Comparison of ENCODE assay signal across 8 cellular contexts in the genomic region with DNA sequence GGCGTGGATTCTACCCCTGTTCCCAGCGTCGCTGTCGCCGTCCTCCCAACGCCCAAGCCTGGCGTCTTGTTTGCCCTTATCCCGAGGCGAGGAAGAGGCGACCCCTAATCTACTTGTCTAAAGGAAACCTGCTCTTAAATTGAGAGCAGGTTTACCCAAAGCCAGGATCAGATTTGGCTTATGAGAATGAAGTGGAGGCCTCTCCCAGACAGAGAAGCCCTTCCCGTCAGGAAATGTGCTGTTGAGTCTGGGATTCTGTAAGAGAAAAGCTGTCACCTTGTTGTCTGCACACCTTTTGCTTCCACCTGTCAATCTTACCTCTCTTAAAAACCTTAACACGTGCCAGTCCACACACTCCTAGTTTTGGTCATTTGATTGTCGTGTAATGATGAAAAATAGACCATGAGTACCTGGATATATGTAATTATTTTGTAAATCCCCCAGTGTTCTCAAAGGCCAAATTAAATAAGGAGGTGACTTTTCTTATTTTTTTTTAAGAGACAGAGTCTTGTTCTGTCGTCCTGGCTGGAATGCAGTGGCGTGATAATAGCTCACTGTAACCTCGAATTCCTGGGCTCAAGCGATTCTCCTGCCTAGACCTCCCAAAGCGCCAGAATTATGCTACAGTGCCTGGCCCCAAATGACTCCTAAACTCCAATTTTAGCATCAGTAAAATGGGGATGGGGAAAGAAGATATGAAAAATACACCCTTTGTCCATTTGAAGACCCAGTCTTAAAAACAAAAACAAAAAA. TPM values are rescaled to one million over a fixed set of nuclear protein-coding genes. Genes with fewer than 3 reads are reported as not detected.
DNase-seq lines count a peak whose midpoint lies in the region; ATAC-seq, FAIRE-seq and TF ChIP-seq lines count a peak whose summit lies in the region.

No MANE protein-coding gene starts in this region.

- peak overlapping the region; percentile 62 to 97 (median 69) for H3K4me3 ChIP-seq in keratinocyte (ENCODE audit: control insufficient read depth in 2 of 3, extremely low read depth in 1 of 3, insufficient read depth in 2 of 3, low read depth in 1 of 3, low read length in 3 of 3)
- H3K4me3 ChIP-seq in thyroid gland (replicated peaks in 1 of 3) = peak overlapping the region in 2 of 3 donors; percentile 91 to 100

- H3K9me3 Mint-ChIP-seq in activated T-cell treated with anti-CD3 and anti-CD28 coated beads, Interleukin-2, amount 50 U/mL, for 4 hours = no peaks in the 10 kb centered on the region
- no peaks in the 10 kb centered on the region for H3K9me3 Mint-ChIP-seq in activated T-helper 17 cell treated with anti-CD3 and anti-CD28 coated beads, Interleukin-2, amount 50 U/mL, for 72 hours

- intact Hi-C loops in thyroid gland (cut with DNase I) (loop anchor here (5.0 kb wide), 2 partner anchors 74 to 309 kb away; a partner anchor contains a TSS), posterior vena cava (cut with DNase I) (loop anchor here (10.0 kb wide), 2 partner anchors 72 to 82 kb away; a partner anchor contains a TSS)

- WGBS in thyroid gland, 2 donors = 13 to 14% methylated on average over 15 to 16 of the region's 18 CpGs

- H3K36me3 ChIP-seq in keratinocyte (ENCODE audit: control insufficient read depth in 2 of 2, extremely low read depth in 1 of 2, insufficient read depth in 2 of 2, low read length in 2 of 2) (peaks cover 0 to 5% of the 10 kb centered on the region in 2 experiments), thyroid gland (no peaks in the 10 kb centered on the region)

- H3K27ac ChIP-seq in keratinocyte (ENCODE audit: control insufficient read depth, insufficient read depth, low read length) (peak overlapping the region; percentile 97), thyroid gland (peak overlapping the region; percentile 98 to 100 (median 98))

- no peaks in the 10 kb centered on the region for H3K27me3 Mint-ChIP-seq in activated T-cell treated with anti-CD3 and anti-CD28 coated beads, Interleukin-2, amount 50 U/mL, for 4 hours (ENCODE audit: low read depth)
- no peaks in the 10 kb centered on the region for H3K27me3 Mint-ChIP-seq in activated T-helper 17 cell treated with anti-CD3 and anti-CD28 coated beads, Interleukin-2, amount 50 U/mL, for 72 hours

- dilution Hi-C loops in keratinocyte (cut with MboI; ENCODE audit: extremely low pct_ligation_motif_present, low sequenced_read_pairs) = no loop called here

- H3K9me3 ChIP-seq in keratinocyte (ENCODE audit: control insufficient read depth, low read depth, low read length) (no peaks in the 10 kb centered on the region), thyroid gland (no peaks in the 10 kb centered on the region)

- no peaks in the 10 kb centered on the region for H3K27me3 ChIP-seq in keratinocyte (ENCODE audit: control insufficient read depth, extremely low read depth, insufficient read depth, low read length)
- no peaks in the 10 kb centered on the region for H3K27me3 ChIP-seq in thyroid gland

- peak overlapping the region; percentile 43 for H2AFZ ChIP-seq in keratinocyte (ENCODE audit: control insufficient read depth, low read length)

- H3K4me1 Mint-ChIP-seq in activated T-cell treated with anti-CD3 and anti-CD28 coated beads, Interleukin-2, amount 50 U/mL, for 4 hours (ENCODE audit: low read depth) = peaks cover 70% of the 10 kb centered on the region
- H3K4me1 Mint-ChIP-seq in activated T-helper 17 cell treated with anti-CD3 and anti-CD28 coated beads, Interleukin-2, amount 50 U/mL, for 72 hours = peaks cover 58% of the 10 kb centered on the region

- TF ChIP-seq POLR2A in thyroid gland (IDR thresholded peaks at IDR 0.05) = no peak

- no peak for ATAC-seq in activated T-cell treated with anti-CD3 and anti-CD28 coated beads, Interleukin-2, amount 50 U/mL, for 4 hours
- no peak for ATAC-seq in activated T-helper 17 cell treated with anti-CD3 and anti-CD28 coated beads, Interleukin-2, amount 50 U/mL, for 72 hours (replicated peaks)
- no peak for ATAC-seq in GM18870 (IDR thresholded peaks at IDR 0.05; ENCODE audit: unreplicated experiment)

- peaks cover 2% of the 10 kb centered on the region for H3K9me1 ChIP-seq in keratinocyte (ENCODE audit: control insufficient read depth, extremely low read depth, insufficient read depth, low read length)

- peak overlapping the region; percentile 91 for H3K4me3 Mint-ChIP-seq in activated T-cell treated with anti-CD3 and anti-CD28 coated beads, Interleukin-2, amount 50 U/mL, for 4 hours
- H3K4me3 Mint-ChIP-seq in activated T-helper 17 cell treated with anti-CD3 and anti-CD28 coated beads, Interleukin-2, amount 50 U/mL, for 72 hours = peak overlapping the region; percentile 99

- H4K20me1 ChIP-seq in keratinocyte (ENCODE audit: control insufficient read depth, extremely low read depth, insufficient read depth, low read length) = no peaks in the 10 kb centered on the region

- no peak for DNase-seq in activated T-cell treated with anti-CD3 and anti-CD28 coated beads, Interleukin-2, amount 50 U/mL, for 4 hours
- no peak for DNase-seq in activated T-cell treated with anti-CD3 and anti-CD28 coated beads, Interleukin-2, amount 50 U/mL, for 48 hours
- DNase-seq in keratinocyte (ENCODE audit: low read depth, low spot score) = no peak
- DNase-seq in thyroid gland = no peak
- no peak for DNase-seq in posterior vena cava (ENCODE audit: low spot score)
- DNase-seq in NCI-H345 treated with DMSO at 0.1 percent for 48 hours (lab: John Stamatoyannopoulos, UW; ENCODE audit: unreplicated experiment) = no peak

- H3K9ac ChIP-seq in keratinocyte (ENCODE audit: control insufficient read depth, extremely low read depth, insufficient read depth, low read length) = peak overlapping the region; percentile 97

- no peak for FAIRE-seq in keratinocyte (lab: Jason Lieb, UNC)

- H3K4me2 ChIP-seq in keratinocyte (ENCODE audit: control insufficient read depth, extremely low read depth, insufficient read depth, low read depth, low read length) = peak overlapping the region; percentile 92

- peaks cover 37% of the 10 kb centered on the region for H3K36me3 Mint-ChIP-seq in activated T-cell treated with anti-CD3 and anti-CD28 coated beads, Interleukin-2, amount 50 U/mL, for 4 hours (ENCODE audit: insufficient read depth)
- peaks cover 86% of the 10 kb centered on the region for H3K36me3 Mint-ChIP-seq in activated T-helper 17 cell treated with anti-CD3 and anti-CD28 coated beads, Interleukin-2, amount 50 U/mL, for 72 hours (ENCODE audit: low read depth)

- H3K79me2 ChIP-seq in keratinocyte (ENCODE audit: control insufficient read depth, insufficient read depth, low read length) = peaks cover 85% of the 10 kb centered on the region

- peaks cover 26% of the 10 kb centered on the region for H3K4me1 ChIP-seq in keratinocyte (ENCODE audit: control insufficient read depth, extremely low read depth, insufficient read depth, low read length)
- H3K4me1 ChIP-seq in thyroid gland = peaks cover 27 to 32% of the 10 kb centered on the region in 2 donors

- H3K27ac Mint-ChIP-seq in activated T-helper 17 cell treated with anti-CD3 and anti-CD28 coated beads, Interleukin-2, amount 50 U/mL, for 72 hours = peak overlapping the region; percentile 99

- no peak for TF ChIP-seq CTCF in keratinocyte (optimal IDR thresholded peaks at IDR 0.05 in 1 of 3, IDR thresholded peaks at IDR 0.05 in 1 of 3, conservative IDR thresholded peaks at IDR 0.05 in 1 of 3; ENCODE audit: extremely low read depth in 1 of 3, insufficient read depth in 2 of 3, low read length in 3 of 3)
- TF ChIP-seq CTCF in thyroid gland (IDR thresholded peaks at IDR 0.05) = no peak

RNA-seq across cellular contexts. Expression of a gene that starts 0.6 kb away (rescaled TPM):
- 10 to 100 TPM; 52.4 to 58.0 (median 56.1) TPM for total RNA-seq in activated T-cell treated with anti-CD3 and anti-CD28 coated beads, Interleukin-2, amount 50 U/mL, for 4 hours
- total RNA-seq in activated T-helper 17 cell treated with anti-CD3 and anti-CD28 coated beads, Interleukin-2, amount 50 U/mL, for 72 hours = 10 to 100 TPM; 48.9 to 54.2 TPM
- 30.2 to 43.1 TPM (median 42.1 TPM) in 3 replicates for polyA plus RNA-seq in keratinocyte
- polyA plus RNA-seq in keratinocyte (2011; ENCODE audit: low read depth) = 38.6 TPM
- polyA plus RNA-seq in keratinocyte (2011; cell fraction: cytosol; rRNA removed) = 25.8 and 48.7 TPM in 2 replicates
- 28.0 and 41.3 TPM in 2 replicates for polyA plus RNA-seq in keratinocyte (2011; cell fraction: nucleus; rRNA removed)
- polyA plus RNA-seq in keratinocyte (2012; ENCODE audit: low replicate concordance) = 34.0 and 36.2 TPM in 2 replicates
- 20.5 to 52.0 TPM (median 30.8 TPM) in 3 replicates for polyA minus RNA-seq in keratinocyte
- polyA minus RNA-seq in keratinocyte (2011; cell fraction: cytosol; rRNA and poly(A)+ RNA removed) = 32.8 TPM
- polyA minus RNA-seq in keratinocyte (2011; cell fraction: nucleus; rRNA and poly(A)+ RNA removed) = 16.0 and 32.3 TPM in 2 replicates
- 10 to 100 TPM; 61.9 to 81.4 (median 72.4) TPM for total RNA-seq in thyroid gland
- total RNA-seq in posterior vena cava = 10 to 100 TPM; 38.6 to 39.1 TPM

RNA-seq across cellular contexts. Expression of a gene that starts 1.1 kb away (rescaled TPM):
- total RNA-seq in activated T-cell treated with anti-CD3 and anti-CD28 coated beads, Interleukin-2, amount 50 U/mL, for 4 hours = 10 to 100 TPM; 15.9 to 17.3 (median 16.0) TPM
- total RNA-seq in activated T-helper 17 cell treated with anti-CD3 and anti-CD28 coated beads, Interleukin-2, amount 50 U/mL, for 72 hours = 10 to 100 TPM; 17.9 to 23.5 TPM
- 15.0 to 23.2 TPM (median 20.9 TPM) in 3 replicates for polyA plus RNA-seq in keratinocyte
- polyA plus RNA-seq in keratinocyte (2011; ENCODE audit: low read depth) = 14.9 TPM
- polyA plus RNA-seq in keratinocyte (2011; cell fraction: cytosol; rRNA removed) = 15.5 and 27.0 TPM in 2 replicates
- 27.7 and 30.8 TPM in 2 replicates for polyA plus RNA-seq in keratinocyte (2011; cell fraction: nucleus; rRNA removed)
- polyA plus RNA-seq in keratinocyte (2012; ENCODE audit: low replicate concordance) = 14.9 and 17.7 TPM in 2 replicates
- 9.0 to 35.5 TPM (median 34.0 TPM) in 3 replicates for polyA minus RNA-seq in keratinocyte
- polyA minus RNA-seq in keratinocyte (2011; cell fraction: cytosol; rRNA and poly(A)+ RNA removed) = 22.1 TPM
- 23.4 and 42.0 TPM in 2 replicates for polyA minus RNA-seq in keratinocyte (2011; cell fraction: nucleus; rRNA and poly(A)+ RNA removed)
- total RNA-seq in thyroid gland = 10 to 100 TPM; 21.0 to 26.7 (median 24.2) TPM
- 10 to 100 TPM; 12.8 to 16.4 TPM for total RNA-seq in posterior vena cava

RNA-seq across cellular contexts. Expression of a gene that starts 56.9 kb away (rescaled TPM):
- total RNA-seq in activated T-cell treated with anti-CD3 and anti-CD28 coated beads, Interleukin-2, amount 50 U/mL, for 4 hours = 1 to 10 TPM; 4.3 to 6.1 (median 5.6) TPM
- not detected for total RNA-seq in activated T-helper 17 cell treated with anti-CD3 and anti-CD28 coated beads, Interleukin-2, amount 50 U/mL, for 72 hours
- polyA plus RNA-seq in keratinocyte = 25.6 to 94.6 TPM (median 27.5 TPM) in 3 replicates
- polyA plus RNA-seq in keratinocyte (2011; ENCODE audit: low read depth) = 47.7 TPM
- polyA plus RNA-seq in keratinocyte (2011; cell fraction: cytosol; rRNA removed) = 39.0 and 45.2 TPM in 2 replicates
- 31.7 and 40.2 TPM in 2 replicates for polyA plus RNA-seq in keratinocyte (2011; cell fraction: nucleus; rRNA removed)
- polyA plus RNA-seq in keratinocyte (2012; ENCODE audit: low replicate concordance) = 52.7 and 112 TPM in 2 replicates
- 5.8 to 38.9 TPM (median 9.7 TPM) in 3 replicates for polyA minus RNA-seq in keratinocyte
- polyA minus RNA-seq in keratinocyte (2011; cell fraction: cytosol; rRNA and poly(A)+ RNA removed) = 12.1 TPM
- polyA minus RNA-seq in keratinocyte (2011; cell fraction: nucleus; rRNA and poly(A)+ RNA removed) = 11.0 and 11.4 TPM in 2 replicates
- total RNA-seq in thyroid gland = 10 to 100 TPM in 1 of 4 donors, 1 to 10 TPM in 1, not detected in 2; 2.9 to 25.7 TPM
- 100 to 1,000 TPM; 209 to 324 TPM for total RNA-seq in posterior vena cava

Comparison
In these comparisons a context has a peak if more than half of its experiments do, and no peak if none do; other contexts are left out.
1. RNA of a gene that starts 56.9 kb away (total RNA-seq): 209 to 324 TPM in posterior vena cava; 4.3 to 6.1 TPM in activated T-cell treated with anti-CD3 and anti-CD28 coated beads, Interleukin-2, amount 50 U/mL, for 4 hours, 2.9 to 25.7 TPM in thyroid gland and not detected in activated T-helper 17 cell treated with anti-CD3 and anti-CD28 coated beads, Interleukin-2, amount 50 U/mL, for 72 hours; every median in the first group is over 4 times any median in the second.